In the genomic region with DNA sequence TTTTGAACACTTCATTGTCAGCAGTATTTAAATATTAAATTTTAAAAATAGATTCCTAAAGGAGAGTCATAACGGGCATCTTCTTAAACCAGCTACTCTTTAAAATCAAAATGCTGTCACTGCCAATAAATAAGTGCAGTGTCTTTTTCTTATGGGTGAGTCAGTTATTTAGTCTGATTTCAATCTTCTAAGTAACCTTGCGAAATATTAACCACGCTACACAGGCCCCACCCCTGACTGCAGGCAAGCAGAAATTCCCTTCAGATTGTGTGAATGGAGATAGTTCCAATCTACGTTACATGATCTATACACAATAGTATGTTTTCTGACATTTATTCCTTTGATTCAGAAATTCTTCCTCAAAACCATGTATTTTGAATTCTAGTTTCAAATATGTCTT, we compare ENCODE assay signal across 11 cellular contexts.
DNase-seq lines count a peak whose midpoint lies in the region; ATAC-seq and TF ChIP-seq lines count a peak whose summit lies in the region.
"Had no signal": no experiment of that assay in that cellular context is flagged by ENCODE, and none has a peak within 500 bp of the region (broad histone marks: within the 10 kb centered on the region; RNA-seq: fewer than 3 reads in every experiment).

No MANE protein-coding gene starts in this region.

- intact Hi-C loops in activated CD8-positive, alpha-beta T cell treated with anti-CD3 and anti-CD28 coated beads for 36 hours (cut with micrococcal nuclease) = loop anchor here (5.0 to 10.0 kb wide), 4 partner anchors 408 to 738 kb away; no protein-coding TSS in a partner anchor
- intact Hi-C loops in right cardiac atrium (cut with DNase I) = loop anchor here in 3 of 4 donors (5.0 to 10.0 kb wide), 3 partner anchors 638 to 711 kb away; no protein-coding TSS in a partner anchor

- CTCF ChIA-PET in activated CD8-positive, alpha-beta T cell treated with anti-CD3 and anti-CD28 coated beads for 36 hours (lab: Charles Lee) = interaction anchor here (1.0 to 7.5 kb wide), 6 partner anchors 8 to 711 kb away, joined by 3 to 58 read pairs (median 6); no protein-coding TSS in a partner anchor
- CTCF ChIA-PET in activated CD8-positive, alpha-beta T cell treated with anti-CD3 and anti-CD28 coated beads, Interleukin-2, amount 10 ng/mL, durations not matched to agents 7 days and 5 days (lab: Charles Lee) = interaction anchor here (0.8 to 5.8 kb wide), 8 partner anchors 17 to 740 kb away, joined by 3 to 50 read pairs (median 7); no protein-coding TSS in a partner anchor
- CTCF ChIA-PET in RWPE1 (lab: Yijun Ruan, JAX) = no interaction called here

- H3K4me1 Mint-ChIP-seq in activated CD8-positive, alpha-beta T cell treated with anti-CD3 and anti-CD28 coated beads for 36 hours (ENCODE audit: low read depth) = peaks cover 40% of the 10 kb centered on the region
- peaks cover 9% of the 10 kb centered on the region for H3K4me1 Mint-ChIP-seq in activated CD8-positive, alpha-beta T cell treated with anti-CD3 and anti-CD28 coated beads, Interleukin-2, amount 10 ng/mL, durations not matched to agents 7 days and 5 days (ENCODE audit: low read depth)

- no peaks in the 10 kb centered on the region for H3K4me1 ChIP-seq in right cardiac atrium (ENCODE audit: control insufficient read depth, insufficient read depth, low read length)

- peak; percentile 23 for DNase-seq in activated CD8-positive, alpha-beta T cell treated with anti-CD3 and anti-CD28 coated beads for 36 hours
- no peak for DNase-seq in activated CD8-positive, alpha-beta T cell treated with anti-CD3 and anti-CD28 coated beads, Interleukin-2, amount 10 ng/mL, durations not matched to agents 7 days and 5 days
- peak; percentile 46 for DNase-seq in RWPE1 (ENCODE audit: low spot score)
- peak; percentile 63 for DNase-seq in fibroblast of the conjunctiva (ENCODE audit: low read depth)
- peak; percentile 52 for DNase-seq in ureter (ENCODE audit: low spot score)
- DNase-seq in right cardiac atrium = no peak
- DNase-seq: activated effector memory CD4-positive, alpha-beta T cell treated with Interleukin-2 at 50 U/mL for 16 hours; endodermal cell had no signal

- no peaks in the 10 kb centered on the region for H3K9me3 ChIP-seq in right cardiac atrium (ENCODE audit: control insufficient read depth, low read length)

- WGBS in right cardiac atrium = 79% methylated on average over 4 of the region's 4 CpGs

- peaks cover 2% of the 10 kb centered on the region for H3K27me3 Mint-ChIP-seq in activated CD8-positive, alpha-beta T cell treated with anti-CD3 and anti-CD28 coated beads for 36 hours
- H3K27me3 Mint-ChIP-seq in activated CD8-positive, alpha-beta T cell treated with anti-CD3 and anti-CD28 coated beads, Interleukin-2, amount 10 ng/mL, durations not matched to agents 7 days and 5 days (ENCODE audit: low read depth) = no peaks in the 10 kb centered on the region

- no peak for TF ChIP-seq CTCF in activated CD8-positive, alpha-beta T cell treated with anti-CD3 and anti-CD28 coated beads for 36 hours (IDR thresholded peaks at IDR 0.05)
- no peak for TF ChIP-seq CTCF in RWPE1 (conservative IDR thresholded peaks at IDR 0.05; ENCODE audit: low read depth)

- ATAC-seq in activated CD8-positive, alpha-beta T cell treated with anti-CD3 and anti-CD28 coated beads for 36 hours = no peak
- ATAC-seq in activated CD8-positive, alpha-beta T cell treated with anti-CD3 and anti-CD28 coated beads, Interleukin-2, amount 10 ng/mL, durations not matched to agents 7 days and 5 days = no peak
- ATAC-seq in HG02970 (IDR thresholded peaks at IDR 0.05; ENCODE audit: low FRiP score, unreplicated experiment) = no peak
- no peak for ATAC-seq in HG03139 (IDR thresholded peaks at IDR 0.05; ENCODE audit: unreplicated experiment)
- ATAC-seq in right cardiac atrium = no peak
- ATAC-seq: sciatic nerve had no signal

- no peaks in the 10 kb centered on the region for H3K36me3 Mint-ChIP-seq in activated CD8-positive, alpha-beta T cell treated with anti-CD3 and anti-CD28 coated beads for 36 hours (ENCODE audit: low read depth)
- H3K36me3 Mint-ChIP-seq in activated CD8-positive, alpha-beta T cell treated with anti-CD3 and anti-CD28 coated beads, Interleukin-2, amount 10 ng/mL, durations not matched to agents 7 days and 5 days (ENCODE audit: low read depth) = no peaks in the 10 kb centered on the region

- POLR2A ChIA-PET in activated CD8-positive, alpha-beta T cell treated with anti-CD3 and anti-CD28 coated beads for 36 hours (lab: Charles Lee) = interaction anchor here (0.7 kb wide), 1 partner anchor 1994 kb away, joined by 3 read pairs; no protein-coding TSS in a partner anchor
- POLR2A ChIA-PET in activated CD8-positive, alpha-beta T cell treated with anti-CD3 and anti-CD28 coated beads, Interleukin-2, amount 10 ng/mL, durations not matched to agents 7 days and 5 days (lab: Charles Lee) = no interaction called here
- POLR2A ChIA-PET in RWPE1 (lab: Yijun Ruan, JAX; ENCODE audit: low non-redundant PET) = no interaction called here

- H3K4me3 Mint-ChIP-seq in activated CD8-positive, alpha-beta T cell treated with anti-CD3 and anti-CD28 coated beads for 36 hours = no peak overlapping the region
- no peak overlapping the region for H3K4me3 Mint-ChIP-seq in activated CD8-positive, alpha-beta T cell treated with anti-CD3 and anti-CD28 coated beads, Interleukin-2, amount 10 ng/mL, durations not matched to agents 7 days and 5 days
- H3K4me3 Mint-ChIP-seq: endodermal cell had no signal

- H3K9me3 Mint-ChIP-seq in activated CD8-positive, alpha-beta T cell treated with anti-CD3 and anti-CD28 coated beads for 36 hours = no peaks in the 10 kb centered on the region
- H3K9me3 Mint-ChIP-seq in activated CD8-positive, alpha-beta T cell treated with anti-CD3 and anti-CD28 coated beads, Interleukin-2, amount 10 ng/mL, durations not matched to agents 7 days and 5 days (ENCODE audit: insufficient read depth) = no peaks in the 10 kb centered on the region
- H3K9me3 Mint-ChIP-seq: endodermal cell had no signal

- H3K27ac ChIP-seq in RWPE1 (no peak overlapping the region), right cardiac atrium (ENCODE audit: low read length) (no peak overlapping the region)

- no peak overlapping the region for H3K4me3 ChIP-seq in right cardiac atrium (ENCODE audit: low read length)

- no peak overlapping the region for H3K27ac Mint-ChIP-seq in activated CD8-positive, alpha-beta T cell treated with anti-CD3 and anti-CD28 coated beads for 36 hours
- H3K27ac Mint-ChIP-seq in activated CD8-positive, alpha-beta T cell treated with anti-CD3 and anti-CD28 coated beads, Interleukin-2, amount 10 ng/mL, durations not matched to agents 7 days and 5 days = no peak overlapping the region
- H3K27ac Mint-ChIP-seq: endodermal cell had no signal

- no peaks in the 10 kb centered on the region for H3K27me3 ChIP-seq in right cardiac atrium (ENCODE audit: control insufficient read depth, insufficient read depth)

Comparison
In these comparisons a context has a peak if more than half of its experiments do, and no peak if none do; other contexts are left out.
1. DNase-seq: peak in activated CD8-positive, alpha-beta T cell treated with anti-CD3 and anti-CD28 coated beads for 36 hours (single experiment), RWPE1 (single experiment), fibroblast of the conjunctiva (single experiment) and ureter (single experiment); none in activated CD8-positive, alpha-beta T cell treated with anti-CD3 and anti-CD28 coated beads, Interleukin-2, amount 10 ng/mL, durations not matched to agents 7 days and 5 days (single experiment) and right cardiac atrium (0 of 3).